17 cellular contexts compared by ENCODE assay signal in genomic region chr20:33658929-33659328, GRCh38.
DNase-seq lines count a peak whose midpoint lies in the region; ATAC-seq and FAIRE-seq lines count a peak whose summit lies in the region.
"Had no signal": no experiment of that assay in that cellular context is flagged by ENCODE, and none has a peak within 500 bp of the region (broad histone marks: within the 10 kb centered on the region; RNA-seq: fewer than 3 reads in every experiment).

No MANE protein-coding gene starts in this region.

- peak; percentile 1 for DNase-seq in stimulated activated CD4-positive, alpha-beta T cell treated with anti-CD3 and anti-CD28 coated beads, Interleukin-1b, Interleukin-23, amount 100 ng/mL, for 48 hours
- no peak for DNase-seq in stimulated activated CD4-positive, alpha-beta T cell treated with anti-CD3 and anti-CD28 coated beads, Interleukin-2, amount 100 ng/mL, for 48 hours
- peak; percentile 75 for DNase-seq in left kidney (ENCODE audit: low read depth, low spot score)
- DNase-seq in urothelium cell line (ENCODE audit: low spot score) = no peak
- no peak for DNase-seq in NCI-H146 treated with DMSO at 0.1 percent for 48 hours (lab: John Stamatoyannopoulos, UW; ENCODE audit: unreplicated experiment)
- DNase-seq: CD8-positive, alpha-beta memory T cell; KG1; NCI-H1105 treated with DMSO at 0.1 percent for 48 hours; NCI-H1694 treated with DMSO at 0.1 percent for 48 hours; NCI-H510A; NCI-H748 treated with DMSO at 0.1 percent for 48 hours; NK-92 treated with Interleukin-12 subunit alpha and Interleukin-12 subunit beta, amount 100 ng/mL, for 24 hours had no signal

- no peak for ATAC-seq in GM21447 (IDR thresholded peaks at IDR 0.05; ENCODE audit: unreplicated experiment)
- ATAC-seq: Right ventricle myocardium inferior had no signal

- FAIRE-seq in urothelium cell line (lab: Jason Lieb, UNC) = peak; percentile 30
- FAIRE-seq: D721Med, GM12891, H1 had no signal

Comparison
In these comparisons a context has a peak if more than half of its experiments do, and no peak if none do; other contexts are left out.
1. DNase-seq: peak in stimulated activated CD4-positive, alpha-beta T cell treated with anti-CD3 and anti-CD28 coated beads, Interleukin-1b, Interleukin-23, amount 100 ng/mL, for 48 hours (single experiment) and left kidney (single experiment); none in stimulated activated CD4-positive, alpha-beta T cell treated with anti-CD3 and anti-CD28 coated beads, Interleukin-2, amount 100 ng/mL, for 48 hours (0 of 2), urothelium cell line (single experiment) and NCI-H146 treated with DMSO at 0.1 percent for 48 hours (single experiment).